ENCODE assay signal across 24 cellular contexts in the genomic region with DNA sequence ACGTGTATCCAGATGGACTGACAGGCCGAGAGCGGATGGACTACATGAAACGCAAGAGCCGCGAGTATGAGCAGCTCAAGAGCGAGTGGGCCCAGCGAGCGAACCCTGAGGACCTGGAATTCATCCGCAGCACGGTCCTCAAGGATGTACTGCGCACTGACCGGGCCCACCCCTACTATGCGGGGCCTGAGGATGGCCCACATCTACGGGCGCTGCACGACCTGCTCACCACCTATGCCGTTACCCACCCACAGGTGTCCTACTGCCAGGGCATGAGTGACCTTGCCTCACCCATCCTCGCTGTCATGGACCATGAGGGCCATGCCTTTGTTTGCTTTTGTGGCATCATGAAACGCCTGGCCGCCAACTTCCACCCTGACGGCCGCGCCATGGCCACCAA.
"Had no signal": no experiment of that assay in that cellular context is flagged by ENCODE, and none has a peak within 500 bp of the region (broad histone marks: within the 10 kb centered on the region; RNA-seq: fewer than 3 reads in every experiment).

No MANE protein-coding gene starts in this region.

- H3K27ac ChIP-seq: colonic mucosa, esophagus squamous epithelium, gastrocnemius medialis, heart right ventricle, left lung, lower lobe of right lung had no signal

- DNase-seq: colonic mucosa; cortex of kidney; effector CD8-positive, alpha-beta T cell; effector memory CD8-positive, alpha-beta T cell; endodermal cell; erythroblast; esophagus squamous epithelium; foreskin fibroblast; foreskin melanocyte; gastrocnemius medialis; glutamatergic neuron; head of caudate nucleus; heart right ventricle; hippocampal formation; left cardiac atrium; left lung; left ventricle myocardium superior; lower lobe of right lung; mesenchymal stem cell; mucosa of descending colon; naive B cell had no signal

- ATAC-seq: effector memory CD8-positive, alpha-beta T cell; esophagus mucosa; gastrocnemius medialis; heart right ventricle; left cardiac atrium; left lung; left ventricle myocardium superior; lower lobe of right lung; mucosa of descending colon had no signal

- H3K27ac Mint-ChIP-seq: dendritic cell treated with granulocyte-macrophage colony-stimulating factor and Interleukin-4, amounts not matched to agents 40 ng/mL and 50 ng/mL, for 4 days; endodermal cell; mesothelial cell of epicardium had no signal

- H3K36me3 ChIP-seq: colonic mucosa had no signal

- H3K4me3 Mint-ChIP-seq: dendritic cell treated with granulocyte-macrophage colony-stimulating factor and Interleukin-4, amounts not matched to agents 40 ng/mL and 50 ng/mL, for 4 days; effector memory CD8-positive, alpha-beta T cell; endodermal cell; mesothelial cell of epicardium; naive B cell had no signal

- H3K4me3 ChIP-seq: colonic mucosa, esophagus squamous epithelium, gastrocnemius medialis, heart right ventricle, left lung, lower lobe of right lung, mucosa of descending colon had no signal

- H3K4me1 Mint-ChIP-seq: endodermal cell had no signal

- H3K9me3 ChIP-seq: colonic mucosa, esophagus squamous epithelium, gastrocnemius medialis, heart right ventricle, left lung, lower lobe of right lung, mucosa of descending colon had no signal

- H3K27me3 ChIP-seq: colonic mucosa, esophagus squamous epithelium, gastrocnemius medialis, heart right ventricle, left lung had no signal

- H3K27me3 Mint-ChIP-seq: dendritic cell treated with granulocyte-macrophage colony-stimulating factor and Interleukin-4, amounts not matched to agents 40 ng/mL and 50 ng/mL, for 4 days; effector memory CD8-positive, alpha-beta T cell; naive B cell had no signal

- H3K4me1 ChIP-seq: colonic mucosa, gastrocnemius medialis, left lung, lower lobe of right lung had no signal

- H3K9me3 Mint-ChIP-seq: dendritic cell treated with granulocyte-macrophage colony-stimulating factor and Interleukin-4, amounts not matched to agents 40 ng/mL and 50 ng/mL, for 4 days; effector memory CD8-positive, alpha-beta T cell had no signal
